36 cellular contexts compared by ENCODE assay signal in genomic region chr1:230003409-230003808, GRCh38.
"Had no signal": no experiment of that assay in that cellular context is flagged by ENCODE, and none has a peak within 500 bp of the region (broad histone marks: within the 10 kb centered on the region; RNA-seq: fewer than 3 reads in every experiment).

No MANE protein-coding gene starts in this region.

- ATAC-seq: activated CD4-positive, CD25-positive, alpha-beta regulatory T cell treated with anti-CD3 and anti-CD28 coated beads, Interleukin-2, amount 50 U/mL, for 24 hours; activated CD8-positive, alpha-beta memory T cell treated with anti-CD3 and anti-CD28 coated beads, Interleukin-2, amount 10 ng/mL, durations not matched to agents 7 days and 5 days; activated CD8-positive, alpha-beta T cell treated with anti-CD3 and anti-CD28 coated beads, Interleukin-2, amount 10 ng/mL, durations not matched to agents 7 days and 5 days; activated naive CD8-positive, alpha-beta T cell treated with anti-CD3 and anti-CD28 coated beads, Interleukin-2, amount 50 U/mL, for 24 hours; body of pancreas; effector memory CD8-positive, alpha-beta T cell; foreskin keratinocyte; gastrocnemius medialis; T-helper 17 cell had no signal

- H3K27me3 Mint-ChIP-seq: activated naive CD4-positive, alpha-beta T cell treated with anti-CD3 and anti-CD28 coated beads, Interleukin-2, amount 50 U/mL, for 24 hours; activated naive CD8-positive, alpha-beta T cell treated with anti-CD3 and anti-CD28 coated beads for 36 hours had no signal

- H3K36me3 ChIP-seq: adrenal gland, colonic mucosa, esophagus muscularis mucosa, gastrocnemius medialis, heart left ventricle, WERI-Rb-1 had no signal

- H3K9me3 Mint-ChIP-seq: activated B cell treated with CpG ODN at 0.5 μM for 24 hours; activated CD4-positive, alpha-beta memory T cell treated with anti-CD3 and anti-CD28 coated beads for 36 hours; activated CD4-positive, alpha-beta T cell treated with anti-CD3 and anti-CD28 coated beads, Interleukin-2, amount 10 ng/mL, durations not matched to agents 24 days and 14 days; activated naive CD4-positive, alpha-beta T cell treated with anti-CD3 and anti-CD28 coated beads for 36 hours; activated naive CD4-positive, alpha-beta T cell treated with anti-CD3 and anti-CD28 coated beads, Interleukin-2, amount 50 U/mL, for 24 hours; activated naive CD8-positive, alpha-beta T cell treated with anti-CD3 and anti-CD28 coated beads for 36 hours; activated naive CD8-positive, alpha-beta T cell treated with anti-CD3 and anti-CD28 coated beads, Interleukin-2, amount 50 U/mL, for 24 hours; activated T-helper 1 cell treated with anti-CD3 and anti-CD28 coated beads, Interleukin-12 subunit alpha, Interleukin-12 subunit beta, Interleukin-2, Interleukin-4 antibody, amounts not matched to agents 30 ng/mL and 10 ng/mL and 1 ng/mL, durations not matched to agents 14 hours and 24 hours and 36 hours; activated T-helper 2 cell treated with anti-CD3 and anti-CD28 coated beads, Interferon-gamma antibody, Interleukin-2, Interleukin-4, amounts not matched to agents 10 μg/mL and 5 μg/mL and 100 μg/mL, durations not matched to agents 14 hours and 24 hours and 36 hours; effector memory CD8-positive, alpha-beta T cell; T-helper 2 cell treated with Interferon-gamma antibody and Interleukin-4, amounts not matched to agents 5 μg/mL and 100 μg/mL, for 36 hours had no signal

- H3K27ac Mint-ChIP-seq: activated B cell treated with CpG ODN at 0.5 μM for 24 hours; activated CD4-positive, alpha-beta memory T cell treated with anti-CD3 and anti-CD28 coated beads for 36 hours; activated CD4-positive, alpha-beta T cell treated with anti-CD3 and anti-CD28 coated beads, Interleukin-2, amount 10 ng/mL, durations not matched to agents 24 days and 14 days; activated CD8-positive, alpha-beta memory T cell treated with anti-CD3 and anti-CD28 coated beads, Interleukin-2, amount 10 ng/mL, durations not matched to agents 7 days and 5 days; activated CD8-positive, alpha-beta T cell treated with anti-CD3 and anti-CD28 coated beads, Interleukin-2, amount 10 ng/mL, durations not matched to agents 7 days and 5 days; activated naive CD4-positive, alpha-beta T cell treated with anti-CD3 and anti-CD28 coated beads for 36 hours; activated naive CD4-positive, alpha-beta T cell treated with anti-CD3 and anti-CD28 coated beads, Interleukin-2, amount 50 U/mL, for 24 hours; activated naive CD8-positive, alpha-beta T cell treated with anti-CD3 and anti-CD28 coated beads for 36 hours; activated naive CD8-positive, alpha-beta T cell treated with anti-CD3 and anti-CD28 coated beads, Interleukin-2, amount 50 U/mL, for 24 hours; activated T-helper 1 cell treated with anti-CD3 and anti-CD28 coated beads, Interleukin-12 subunit alpha, Interleukin-12 subunit beta, Interleukin-2, Interleukin-4 antibody, amounts not matched to agents 30 ng/mL and 10 ng/mL and 1 ng/mL, durations not matched to agents 14 hours and 24 hours and 36 hours; activated T-helper 2 cell treated with anti-CD3 and anti-CD28 coated beads, Interferon-gamma antibody, Interleukin-2, Interleukin-4, amounts not matched to agents 10 μg/mL and 5 μg/mL and 100 μg/mL, durations not matched to agents 14 hours and 24 hours and 36 hours; effector memory CD8-positive, alpha-beta T cell; T-helper 17 cell; T-helper 2 cell treated with Interferon-gamma antibody and Interleukin-4, amounts not matched to agents 5 μg/mL and 100 μg/mL, for 36 hours had no signal

- H3K36me3 Mint-ChIP-seq: activated CD4-positive, alpha-beta memory T cell treated with anti-CD3 and anti-CD28 coated beads for 36 hours; activated CD8-positive, alpha-beta memory T cell treated with anti-CD3 and anti-CD28 coated beads, Interleukin-2, amount 10 ng/mL, durations not matched to agents 7 days and 5 days; activated naive CD4-positive, alpha-beta T cell treated with anti-CD3 and anti-CD28 coated beads, Interleukin-2, amount 50 U/mL, for 24 hours; activated naive CD8-positive, alpha-beta T cell treated with anti-CD3 and anti-CD28 coated beads for 36 hours had no signal

- H3K4me1 Mint-ChIP-seq: activated B cell treated with CpG ODN at 0.5 μM for 24 hours; activated CD4-positive, alpha-beta T cell treated with anti-CD3 and anti-CD28 coated beads, Interleukin-2, amount 10 ng/mL, durations not matched to agents 24 days and 14 days; activated CD8-positive, alpha-beta memory T cell treated with anti-CD3 and anti-CD28 coated beads, Interleukin-2, amount 10 ng/mL, durations not matched to agents 7 days and 5 days; activated naive CD4-positive, alpha-beta T cell treated with anti-CD3 and anti-CD28 coated beads, Interleukin-2, amount 50 U/mL, for 24 hours; activated naive CD8-positive, alpha-beta T cell treated with anti-CD3 and anti-CD28 coated beads for 36 hours; activated naive CD8-positive, alpha-beta T cell treated with anti-CD3 and anti-CD28 coated beads, Interleukin-2, amount 50 U/mL, for 24 hours; T-helper 17 cell had no signal

- H3K4me3 Mint-ChIP-seq: activated B cell treated with CpG ODN at 0.5 μM for 24 hours; activated CD4-positive, alpha-beta memory T cell treated with anti-CD3 and anti-CD28 coated beads for 36 hours; activated CD4-positive, alpha-beta T cell treated with anti-CD3 and anti-CD28 coated beads, Interleukin-2, amount 10 ng/mL, durations not matched to agents 24 days and 14 days; activated CD8-positive, alpha-beta memory T cell treated with anti-CD3 and anti-CD28 coated beads, Interleukin-2, amount 10 ng/mL, durations not matched to agents 7 days and 5 days; activated CD8-positive, alpha-beta T cell treated with anti-CD3 and anti-CD28 coated beads, Interleukin-2, amount 10 ng/mL, durations not matched to agents 7 days and 5 days; activated naive CD4-positive, alpha-beta T cell treated with anti-CD3 and anti-CD28 coated beads for 36 hours; activated naive CD4-positive, alpha-beta T cell treated with anti-CD3 and anti-CD28 coated beads, Interleukin-2, amount 50 U/mL, for 24 hours; activated naive CD8-positive, alpha-beta T cell treated with anti-CD3 and anti-CD28 coated beads for 36 hours; activated naive CD8-positive, alpha-beta T cell treated with anti-CD3 and anti-CD28 coated beads, Interleukin-2, amount 50 U/mL, for 24 hours; activated T-helper 1 cell treated with anti-CD3 and anti-CD28 coated beads, Interleukin-12 subunit alpha, Interleukin-12 subunit beta, Interleukin-2, Interleukin-4 antibody, amounts not matched to agents 30 ng/mL and 10 ng/mL and 1 ng/mL, durations not matched to agents 14 hours and 24 hours and 36 hours; effector memory CD8-positive, alpha-beta T cell; T-helper 17 cell; T-helper 2 cell treated with Interferon-gamma antibody and Interleukin-4, amounts not matched to agents 5 μg/mL and 100 μg/mL, for 36 hours had no signal

- H3K4me1 ChIP-seq: foreskin keratinocyte had no signal

- H3K27me3 ChIP-seq: adrenal gland, body of pancreas, colonic mucosa, esophagus muscularis mucosa, gastrocnemius medialis had no signal

- H3K27ac ChIP-seq: adrenal gland, body of pancreas, colonic mucosa, esophagus muscularis mucosa, foreskin keratinocyte, gastrocnemius medialis, heart left ventricle, WERI-Rb-1 had no signal

- H3K4me3 ChIP-seq: adrenal gland, body of pancreas, colonic mucosa, esophagus muscularis mucosa, gastrocnemius medialis, heart left ventricle had no signal

- H3K9me3 ChIP-seq: adrenal gland, body of pancreas, colonic mucosa, esophagus muscularis mucosa, gastrocnemius medialis, heart left ventricle had no signal

- DNase-seq: activated B cell treated with CpG ODN at 0.5 μM for 24 hours; activated CD4-positive, alpha-beta memory T cell treated with anti-CD3 and anti-CD28 coated beads for 36 hours; activated CD4-positive, alpha-beta T cell treated with anti-CD3 and anti-CD28 coated beads, Interleukin-2, amount 10 ng/mL, durations not matched to agents 24 days and 14 days; activated CD8-positive, alpha-beta memory T cell treated with anti-CD3 and anti-CD28 coated beads, Interleukin-2, amount 10 ng/mL, durations not matched to agents 7 days and 5 days; activated CD8-positive, alpha-beta memory T cell treated with anti-CD3 and anti-CD28 coated beads, Interleukin-2, amount 50 U/mL, for 4 hours; activated CD8-positive, alpha-beta T cell treated with anti-CD3 and anti-CD28 coated beads, Interleukin-2, amount 10 ng/mL, durations not matched to agents 7 days and 5 days; activated effector memory CD4-positive, alpha-beta T cell treated with anti-CD3 and anti-CD28 coated beads, Interleukin-2, amount 50 U/mL, for 16 hours; activated naive CD4-positive, alpha-beta T cell treated with anti-CD3 and anti-CD28 coated beads for 36 hours; activated naive CD8-positive, alpha-beta T cell treated with anti-CD3 and anti-CD28 coated beads for 36 hours; activated naive CD8-positive, alpha-beta T cell treated with anti-CD3 and anti-CD28 coated beads, Interleukin-2, amount 50 U/mL, for 24 hours; activated T-cell treated with anti-CD3 and anti-CD28 coated beads, Interleukin-2, amount 50 U/mL, for 1 hour; activated T-cell treated with anti-CD3 and anti-CD28 coated beads, Interleukin-2, amount 50 U/mL, for 48 hours; adrenal gland; amygdala; aorta; body of pancreas; central memory CD4-positive, alpha-beta T cell; cerebellar nuclear complex; colonic mucosa; effector CD4-positive, alpha-beta T cell; effector memory CD8-positive, alpha-beta T cell; erythroblast; foreskin keratinocyte; gastrocnemius medialis; glutamatergic neuron; heart left ventricle; T-helper 1 cell; T-helper 17 cell; T1000; WERI-Rb-1 had no signal
